Comparison of ENCODE assay signal across 8 cellular contexts in the genomic region with DNA sequence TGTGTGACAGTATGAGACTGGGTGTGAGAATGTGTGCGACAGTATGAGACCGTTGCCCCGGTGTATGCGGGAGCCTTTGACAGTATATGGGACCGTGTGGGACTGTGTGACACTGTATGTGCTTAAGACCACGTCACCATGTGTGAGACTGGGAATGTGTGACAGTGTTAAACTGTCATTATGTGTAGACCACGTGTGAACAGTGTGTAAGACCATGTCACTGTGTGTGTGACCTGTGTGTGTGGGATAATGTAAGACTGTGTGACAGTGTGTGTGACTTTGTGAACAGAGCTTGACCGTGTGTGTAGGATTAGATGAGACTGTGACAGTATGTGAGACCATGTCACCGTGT. TPM values are rescaled to one million over a fixed set of nuclear protein-coding genes. Genes with fewer than 3 reads are reported as not detected.
A peak's percentile ranks its signal among the peaks of the same experiment; 100 is the strongest.
DNase-seq lines count a peak whose midpoint lies in the region; ATAC-seq and TF ChIP-seq lines count a peak whose summit lies in the region.

No MANE protein-coding gene starts in this region.

- no peak for DNase-seq in T-helper 1 cell
- DNase-seq in hepatocyte (ENCODE audit: low spot score) = no peak
- DNase-seq in stimulated activated naive CD8-positive, alpha-beta T cell treated with anti-CD3 and anti-CD28 coated beads, Interleukin-15, amount 100 ng/mL, for 72 hours = no peak
- DNase-seq in COLO829 (ENCODE audit: low spot score) = no peak
- no peak for DNase-seq in activated CD4-positive, CD25-positive, alpha-beta regulatory T cell treated with anti-CD3 and anti-CD28 coated beads, Interleukin-2, amount 50 U/mL, for 72 hours
- DNase-seq in NCI-H1105 (lab: John Stamatoyannopoulos, UW) = no peak

- ATAC-seq in stimulated activated naive CD8-positive, alpha-beta T cell treated with anti-CD3 and anti-CD28 coated beads, Interleukin-15, amount 100 ng/mL, for 72 hours = peak; percentile 4

- H4K20me1 ChIP-seq in hepatocyte (ENCODE audit: insufficient read depth, poor library complexity, severe bottlenecking) = no peaks in the 10 kb centered on the region

- no peak for TF ChIP-seq CTCF in VCaP (conservative IDR thresholded peaks at IDR 0.05)
- TF ChIP-seq CTCF in hepatocyte (IDR thresholded peaks at IDR 0.05; ENCODE audit: poor library complexity) = no peak

- no peaks in the 10 kb centered on the region for H3K27me3 ChIP-seq in hepatocyte

- peaks cover 48% of the 10 kb centered on the region for H3K36me3 Mint-ChIP-seq in T-helper 1 cell treated with Interleukin-12 subunit alpha and Interleukin-12 subunit beta and Interleukin-4 antibody, amounts not matched to agents 30 μg/mL and 1 μg/mL, for 36 hours (ENCODE audit: low read depth)

- peak overlapping the region; percentile 51 for H3K4me3 ChIP-seq in hepatocyte

- H2AFZ ChIP-seq in hepatocyte = peak overlapping the region; percentile 100

- H3K4me3 Mint-ChIP-seq in T-helper 1 cell treated with Interleukin-12 subunit alpha and Interleukin-12 subunit beta and Interleukin-4 antibody, amounts not matched to agents 30 μg/mL and 1 μg/mL, for 36 hours = peak overlapping the region; percentile 83
- peak overlapping the region; percentile 69 to 89 for H3K4me3 Mint-ChIP-seq in stimulated activated naive CD8-positive, alpha-beta T cell treated with anti-CD3 and anti-CD28 coated beads, Interleukin-15, amount 100 ng/mL, for 72 hours

- 79% methylated on average over 9 of the region's 9 CpGs for whole genome bisulfite sequencing in hepatocyte (ENCODE audit: low lambda C conversion rate, missing lambda C conversion rate)

- peaks cover 14% of the 10 kb centered on the region for H3K4me1 Mint-ChIP-seq in T-helper 1 cell treated with Interleukin-12 subunit alpha and Interleukin-12 subunit beta and Interleukin-4 antibody, amounts not matched to agents 30 μg/mL and 1 μg/mL, for 36 hours (ENCODE audit: low read depth)
- H3K4me1 Mint-ChIP-seq in stimulated activated naive CD8-positive, alpha-beta T cell treated with anti-CD3 and anti-CD28 coated beads, Interleukin-15, amount 100 ng/mL, for 72 hours = peaks cover 24% of the 10 kb centered on the region

- no peaks in the 10 kb centered on the region for H3K9me2 ChIP-seq in hepatocyte (replicated peaks; ENCODE audit: insufficient read depth)

- H3K36me3 ChIP-seq in hepatocyte (replicated peaks; ENCODE audit: insufficient read depth, low read depth) = peaks cover 4% of the 10 kb centered on the region

- H3K4me2 ChIP-seq in hepatocyte = peak overlapping the region; percentile 93

- no peaks in the 10 kb centered on the region for H3K27me3 Mint-ChIP-seq in T-helper 1 cell treated with Interleukin-12 subunit alpha and Interleukin-12 subunit beta and Interleukin-4 antibody, amounts not matched to agents 30 μg/mL and 1 μg/mL, for 36 hours (ENCODE audit: low read depth)
- H3K27me3 Mint-ChIP-seq in stimulated activated naive CD8-positive, alpha-beta T cell treated with anti-CD3 and anti-CD28 coated beads, Interleukin-15, amount 100 ng/mL, for 72 hours = no peaks in the 10 kb centered on the region

- peak overlapping the region; percentile 96 for H3K27ac ChIP-seq in VCaP
- no peak overlapping the region for H3K27ac ChIP-seq in hepatocyte

- H3K27ac Mint-ChIP-seq in T-helper 1 cell treated with Interleukin-12 subunit alpha and Interleukin-12 subunit beta and Interleukin-4 antibody, amounts not matched to agents 30 μg/mL and 1 μg/mL, for 36 hours = peak overlapping the region; percentile 94
- H3K27ac Mint-ChIP-seq in stimulated activated naive CD8-positive, alpha-beta T cell treated with anti-CD3 and anti-CD28 coated beads, Interleukin-15, amount 100 ng/mL, for 72 hours = peak overlapping the region in 1 of 2 donors; percentile 97

- no peaks in the 10 kb centered on the region for H3K4me1 ChIP-seq in hepatocyte (ENCODE audit: insufficient read depth)

- peaks cover 73% of the 10 kb centered on the region for H3K9me3 Mint-ChIP-seq in T-helper 1 cell treated with Interleukin-12 subunit alpha and Interleukin-12 subunit beta and Interleukin-4 antibody, amounts not matched to agents 30 μg/mL and 1 μg/mL, for 36 hours
- peaks cover 57 to 62% of the 10 kb centered on the region in 2 donors for H3K9me3 Mint-ChIP-seq in stimulated activated naive CD8-positive, alpha-beta T cell treated with anti-CD3 and anti-CD28 coated beads, Interleukin-15, amount 100 ng/mL, for 72 hours

- peaks cover 17% of the 10 kb centered on the region for H3K9me3 ChIP-seq in hepatocyte (ENCODE audit: low read depth)

- H3K79me2 ChIP-seq in hepatocyte = peaks cover 24% of the 10 kb centered on the region

RNA-seq across cellular contexts. Expression of gene ZNF583, which starts 0.5 kb away (rescaled TPM):
- total RNA-seq in hepatocyte = 9.7 and 11.8 TPM in 2 replicates
- polyA plus RNA-seq in hepatocyte = 4.8 and 7.4 TPM in 2 replicates

RNA-seq across cellular contexts. Expression of gene ZNF582, which starts 11.3 kb away (rescaled TPM):
- total RNA-seq in hepatocyte = 3.2 and 3.9 TPM in 2 replicates
- 4.5 and 5.6 TPM in 2 replicates for polyA plus RNA-seq in hepatocyte
